1 cellular context compared by ENCODE assay signal in the genomic region with DNA sequence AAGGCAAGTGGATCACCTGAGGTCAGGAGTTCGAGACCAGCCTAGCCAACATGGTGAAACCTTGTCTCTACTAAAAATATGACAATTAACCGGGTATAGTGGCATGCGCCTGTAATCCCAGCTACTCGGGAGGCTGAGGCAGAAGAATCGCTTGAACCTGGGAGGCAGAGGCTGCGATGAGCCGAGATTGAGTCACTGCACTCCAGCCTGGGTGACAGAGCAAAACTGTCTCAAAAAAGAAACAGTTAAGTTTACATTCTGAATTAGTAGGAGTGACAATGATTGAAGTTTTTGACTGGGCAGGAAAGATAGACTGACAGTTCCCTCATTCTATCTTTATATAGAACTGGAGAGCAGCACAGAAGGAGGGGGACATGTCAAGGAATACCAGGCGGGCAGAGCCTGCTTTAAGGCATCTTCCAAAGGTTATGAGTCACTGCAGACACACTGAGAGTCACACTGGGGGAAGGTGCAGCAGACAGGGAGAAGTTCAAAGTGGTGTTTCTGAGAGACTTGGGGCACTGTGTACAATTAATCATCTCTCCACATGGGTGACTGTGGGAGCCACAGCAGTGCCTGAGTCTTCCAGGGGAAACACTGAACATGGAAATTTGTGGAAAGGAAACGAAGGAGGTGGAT.
TF ChIP-seq lines count a peak whose summit lies in the region.

No MANE protein-coding gene starts in this region.

TF ChIP-seq in GM23338, 12 proteins besides CTCF, POLR2A, EP300 and RAD21 (continued from another document):
- TF ChIP-seq, protein P1, sequence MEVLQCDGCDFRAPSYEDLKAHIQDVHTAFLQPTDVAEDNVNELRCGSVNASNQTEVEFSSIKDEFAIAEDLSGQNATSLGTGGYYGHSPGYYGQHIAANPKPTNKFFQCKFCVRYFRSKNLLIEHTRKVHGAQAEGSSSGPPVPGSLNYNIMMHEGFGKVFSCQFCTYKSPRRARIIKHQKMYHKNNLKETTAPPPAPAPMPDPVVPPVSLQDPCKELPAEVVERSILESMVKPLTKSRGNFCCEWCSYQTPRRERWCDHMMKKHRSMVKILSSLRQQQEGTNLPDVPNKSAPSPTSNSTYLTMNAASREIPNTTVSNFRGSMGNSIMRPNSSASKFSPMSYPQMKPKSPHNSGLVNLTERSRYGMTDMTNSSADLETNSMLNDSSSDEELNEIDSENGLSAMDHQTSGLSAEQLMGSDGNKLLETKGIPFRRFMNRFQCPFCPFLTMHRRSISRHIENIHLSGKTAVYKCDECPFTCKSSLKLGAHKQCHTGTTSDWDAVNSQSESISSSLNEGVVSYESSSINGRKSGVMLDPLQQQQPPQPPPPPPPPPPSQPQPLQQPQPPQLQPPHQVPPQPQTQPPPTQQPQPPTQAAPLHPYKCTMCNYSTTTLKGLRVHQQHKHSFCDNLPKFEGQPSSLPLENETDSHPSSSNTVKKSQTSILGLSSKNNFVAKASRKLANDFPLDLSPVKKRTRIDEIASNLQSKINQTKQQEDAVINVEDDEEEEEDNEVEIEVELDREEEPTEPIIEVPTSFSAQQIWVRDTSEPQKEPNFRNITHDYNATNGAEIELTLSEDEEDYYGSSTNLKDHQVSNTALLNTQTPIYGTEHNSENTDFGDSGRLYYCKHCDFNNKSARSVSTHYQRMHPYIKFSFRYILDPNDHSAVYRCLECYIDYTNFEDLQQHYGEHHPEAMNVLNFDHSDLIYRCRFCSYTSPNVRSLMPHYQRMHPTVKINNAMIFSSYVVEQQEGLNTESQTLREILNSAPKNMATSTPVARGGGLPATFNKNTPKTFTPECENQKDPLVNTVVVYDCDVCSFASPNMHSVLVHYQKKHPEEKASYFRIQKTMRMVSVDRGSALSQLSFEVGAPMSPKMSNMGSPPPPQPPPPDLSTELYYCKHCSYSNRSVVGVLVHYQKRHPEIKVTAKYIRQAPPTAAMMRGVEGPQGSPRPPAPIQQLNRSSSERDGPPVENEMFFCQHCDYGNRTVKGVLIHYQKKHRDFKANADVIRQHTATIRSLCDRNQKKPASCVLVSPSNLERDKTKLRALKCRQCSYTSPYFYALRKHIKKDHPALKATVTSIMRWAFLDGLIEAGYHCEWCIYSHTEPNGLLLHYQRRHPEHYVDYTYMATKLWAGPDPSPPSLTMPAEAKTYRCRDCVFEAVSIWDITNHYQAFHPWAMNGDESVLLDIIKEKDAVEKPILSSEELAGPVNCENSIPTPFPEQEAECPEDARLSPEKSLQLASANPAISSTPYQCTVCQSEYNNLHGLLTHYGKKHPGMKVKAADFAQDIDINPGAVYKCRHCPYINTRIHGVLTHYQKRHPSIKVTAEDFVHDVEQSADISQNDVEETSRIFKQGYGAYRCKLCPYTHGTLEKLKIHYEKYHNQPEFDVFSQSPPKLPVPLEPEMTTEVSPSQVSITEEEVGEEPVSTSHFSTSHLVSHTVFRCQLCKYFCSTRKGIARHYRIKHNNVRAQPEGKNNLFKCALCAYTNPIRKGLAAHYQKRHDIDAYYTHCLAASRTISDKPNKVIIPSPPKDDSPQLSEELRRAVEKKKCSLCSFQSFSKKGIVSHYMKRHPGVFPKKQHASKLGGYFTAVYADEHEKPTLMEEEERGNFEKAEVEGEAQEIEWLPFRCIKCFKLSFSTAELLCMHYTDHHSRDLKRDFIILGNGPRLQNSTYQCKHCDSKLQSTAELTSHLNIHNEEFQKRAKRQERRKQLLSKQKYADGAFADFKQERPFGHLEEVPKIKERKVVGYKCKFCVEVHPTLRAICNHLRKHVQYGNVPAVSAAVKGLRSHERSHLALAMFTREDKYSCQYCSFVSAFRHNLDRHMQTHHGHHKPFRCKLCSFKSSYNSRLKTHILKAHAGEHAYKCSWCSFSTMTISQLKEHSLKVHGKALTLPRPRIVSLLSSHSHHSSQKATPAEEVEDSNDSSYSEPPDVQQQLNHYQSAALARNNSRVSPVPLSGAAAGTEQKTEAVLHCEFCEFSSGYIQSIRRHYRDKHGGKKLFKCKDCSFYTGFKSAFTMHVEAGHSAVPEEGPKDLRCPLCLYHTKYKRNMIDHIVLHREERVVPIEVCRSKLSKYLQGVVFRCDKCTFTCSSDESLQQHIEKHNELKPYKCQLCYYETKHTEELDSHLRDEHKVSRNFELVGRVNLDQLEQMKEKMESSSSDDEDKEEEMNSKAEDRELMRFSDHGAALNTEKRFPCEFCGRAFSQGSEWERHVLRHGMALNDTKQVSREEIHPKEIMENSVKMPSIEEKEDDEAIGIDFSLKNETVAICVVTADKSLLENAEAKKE (CRISPR knock-in tag; IDR thresholded peaks at IDR 0.05): no peak
- TF ChIP-seq EZH2phosphoT487 (IDR thresholded peaks at IDR 0.05; ENCODE audit: unreplicated experiment): no peak
- no peak for TF ChIP-seq NANOG (IDR thresholded peaks at IDR 0.05; ENCODE audit: borderline replicate concordance)
TF ChIP-seq in GM23338: peak in this region for 0.
